In genomic region chr1:77468556-77468955, GRCh38 we compare ENCODE assay signal across 1 cellular context.
TF ChIP-seq lines count a peak whose summit lies in the region.

No MANE protein-coding gene starts in this region.

TF ChIP-seq in IMR-90, 13 proteins besides CTCF, POLR2A, EP300 and RAD21 (continued from another document):
- TF ChIP-seq RCOR1 (IDR thresholded peaks at IDR 0.05; ENCODE audit: insufficient replicate concordance, low read length) (no peak), RFX5 (IDR thresholded peaks at IDR 0.05; ENCODE audit: low read depth, low read length) (no peak), MAFK (IDR thresholded peaks at IDR 0.05; ENCODE audit: low read depth, low read length) (no peak), SMC3 (IDR thresholded peaks at IDR 0.05; ENCODE audit: low read depth, low read length) (no peak), MXI1 (IDR thresholded peaks at IDR 0.05; ENCODE audit: borderline replicate concordance, low read depth, low read length) (no peak), ELK1 (IDR thresholded peaks at IDR 0.05; ENCODE audit: borderline replicate concordance, low read depth, low read length) (no peak)
